ENCODE assay signal across 11 cellular contexts in genomic region chr5:99037668-99038067, GRCh38.
A peak's percentile ranks its signal among the peaks of the same experiment; 100 is the strongest.
DNase-seq lines count a peak whose midpoint lies in the region; ATAC-seq and TF ChIP-seq lines count a peak whose summit lies in the region.
"Had no signal": no experiment of that assay in that cellular context is flagged by ENCODE, and none has a peak within 500 bp of the region (broad histone marks: within the 10 kb centered on the region; RNA-seq: fewer than 3 reads in every experiment).

No MANE protein-coding gene starts in this region.

- H4K20me1 ChIP-seq in H9 (ENCODE audit: control insufficient read depth, insufficient read depth, insufficient read length) (no peaks in the 10 kb centered on the region), fibroblast of lung (ENCODE audit: control insufficient read depth, extremely low read depth, insufficient read depth, low read length) (no peaks in the 10 kb centered on the region)

- H3K4me1 Mint-ChIP-seq in H9 = peaks cover 0 to 3% of the 10 kb centered on the region in 2 experiments; a peak in 3 of 4 replicates

- no peaks in the 10 kb centered on the region for H3K36me3 Mint-ChIP-seq in H9 (ENCODE audit: insufficient read depth in 1 of 3, low read depth in 3 of 3)

- no peak overlapping the region for H2BK20ac ChIP-seq in H9 (ENCODE audit: low read depth, low read length, poor library complexity, severe bottlenecking)

- H3K36me3 ChIP-seq in fibroblast of lung (ENCODE audit: control insufficient read depth, insufficient read depth, low read length) = no peaks in the 10 kb centered on the region
- H3K36me3 ChIP-seq in gastrocnemius medialis = no peaks in the 10 kb centered on the region

- no peak overlapping the region for H2BK120ac ChIP-seq in H9 (ENCODE audit: low read depth, low read length, poor library complexity, severe bottlenecking)

- H3K9ac ChIP-seq in H9 (ENCODE audit: extremely low read depth, insufficient read length, low read length) (no peak overlapping the region), fibroblast of lung (ENCODE audit: insufficient read depth, low read length) (no peak overlapping the region)
- H3K9ac ChIP-seq: SK-N-SH had no signal

- no peak overlapping the region; the same call in 1 of the 2 replicates for H2BK15ac ChIP-seq in H9 (ENCODE audit: low read depth, low read length)

- no peak overlapping the region for H3K4ac ChIP-seq in H9 (ENCODE audit: low read depth, low read length)

- TF ChIP-seq CTCF in H9 (conservative IDR thresholded peaks at IDR 0.05) (no peak), fibroblast of lung (conservative IDR thresholded peaks at IDR 0.05 in 1 of 2, IDR thresholded peaks at IDR 0.05 in 1 of 2; ENCODE audit: low read depth in 1 of 2, low read length in 2 of 2) (no peak), GM10266 (IDR thresholded peaks at IDR 0.05; ENCODE audit: control insufficient read depth, insufficient read depth, low read depth, missing control alignments) (no peak), gastrocnemius medialis (IDR thresholded peaks at IDR 0.05 in 4 of 5, conservative IDR thresholded peaks at IDR 0.05 in 1 of 5) (no peak)

- no peak for ATAC-seq in gastrocnemius medialis

- H3K14ac ChIP-seq in H9 (ENCODE audit: insufficient read depth, low read length) = no peak overlapping the region; the same call in 1 of the 2 replicates

- no peaks in the 10 kb centered on the region for H3K79me1 ChIP-seq in H9 (ENCODE audit: insufficient read depth, low read depth, low read length, poor library complexity, severe bottlenecking)

- H3K27ac ChIP-seq in H9 (ENCODE audit: insufficient read length, low read depth, low read length) = no peak overlapping the region
- no peak overlapping the region for H3K27ac ChIP-seq in fibroblast of lung (ENCODE audit: insufficient read depth, low read length)
- H3K27ac ChIP-seq in gastrocnemius medialis = no peak overlapping the region

- peaks cover 2% of the 10 kb centered on the region; the same call in 1 of the 2 replicates for H3K4me1 ChIP-seq in H9 (ENCODE audit: insufficient read depth, low read length)
- peaks cover 3% of the 10 kb centered on the region for H3K4me1 ChIP-seq in fibroblast of lung (ENCODE audit: control insufficient read depth, extremely low read depth, insufficient read depth, low read length)
- peaks cover 0 to 2% of the 10 kb centered on the region in 2 donors for H3K4me1 ChIP-seq in gastrocnemius medialis

- no peak overlapping the region for H4K5ac ChIP-seq in H9 (ENCODE audit: insufficient read length, low read depth, low read length)

- H3K9me3 ChIP-seq in H9 (ENCODE audit: control insufficient read depth, low read depth, low read length) (no peaks in the 10 kb centered on the region), fibroblast of lung (ENCODE audit: control insufficient read depth, insufficient read depth, low read depth, low read length) (no peaks in the 10 kb centered on the region), gastrocnemius medialis (no peaks in the 10 kb centered on the region)
- H3K9me3 ChIP-seq: SK-N-SH had no signal

- DNase-seq in A172 (ENCODE audit: low spot score) (peak; percentile 65), H9 (peak; percentile 52), fibroblast of lung (ENCODE audit: low read depth in 2 of 2) (no peak), DMS79 (lab: John Stamatoyannopoulos, UW) (no peak), NCI-H2171 treated with DMSO at 0.1 percent for 48 hours (lab: John Stamatoyannopoulos, UW) (no peak), GM10266 (ENCODE audit: extremely low spot score) (no peak), gastrocnemius medialis (no peak)
- DNase-seq in activated CD4-positive, alpha-beta T cell treated with anti-CD3 and anti-CD28 coated beads for 4 hours = peak; percentile 5 to 15
- DNase-seq: SK-N-SH had no signal

- H3K27me3 Mint-ChIP-seq in H9 (ENCODE audit: low read depth) = peaks cover 4% of the 10 kb centered on the region
- H3K27me3 Mint-ChIP-seq: stimulated activated naive CD8-positive, alpha-beta T cell treated with anti-CD3 and anti-CD28 coated beads, Interleukin-15, Interleukin-2, amounts not matched to agents 100 ng/mL and 50 ng/mL, for 24 hours had no signal

- H3K56ac ChIP-seq in H9 (ENCODE audit: insufficient read length, low read depth, low read length) = no peak overlapping the region

- H3T11ph ChIP-seq in H9 (ENCODE audit: low read length) = no peak overlapping the region

- WGBS in H9 (ENCODE audit: extremely low coverage, insufficient read length, low lambda C conversion rate) = no CpG with 5 or more reads among the region's 8 CpGs

- H3K4me3 ChIP-seq in fibroblast of lung (replicated peaks in 1 of 4; ENCODE audit: control extremely low read depth in 1 of 4, insufficient read depth in 1 of 4, low read depth in 3 of 4, low read length in 4 of 4) (no peak overlapping the region), gastrocnemius medialis (no peak overlapping the region)
- H3K4me3 ChIP-seq: lung had no signal

- H4K8ac ChIP-seq in H9 (replicated peaks; ENCODE audit: insufficient read length, low read depth, low read length) = peak overlapping the region; percentile 84

- no peak overlapping the region for H2BK12ac ChIP-seq in H9 (ENCODE audit: insufficient read length, low read depth, low read length)

- H3K9me3 Mint-ChIP-seq in H9 = peaks cover 6 to 10% of the 10 kb centered on the region in 2 experiments

- H3K23ac ChIP-seq in H9 (ENCODE audit: insufficient read length, low read depth, low read length) = no peak overlapping the region

- H3K27me3 ChIP-seq in H9 (ENCODE audit: insufficient read depth, low read length) (no peaks in the 10 kb centered on the region), fibroblast of lung (ENCODE audit: control insufficient read depth, insufficient read depth, low read length) (no peaks in the 10 kb centered on the region), gastrocnemius medialis (no peaks in the 10 kb centered on the region)

- in situ Hi-C loops in gastrocnemius medialis (cut with MboI; ENCODE audit: low sequenced_read_pairs in 4 of 4) = loop anchor here in 1 of 4 donors (10.0 kb wide), 1 partner anchor 263 kb away; the partner anchor contains the start of gene RGMB

- H3K18ac ChIP-seq in H9 (ENCODE audit: insufficient read length, low read depth, low read length) = no peak overlapping the region

- intact Hi-C loops in gastrocnemius medialis (cut with DNase I; ENCODE audit: low total_unique reads) = no loop called here

- no peaks in the 10 kb centered on the region for H3K23me2 ChIP-seq in H9 (ENCODE audit: insufficient read length, low read depth, low read length, poor library complexity, severe bottlenecking)

- no peak overlapping the region for H3K27ac Mint-ChIP-seq in H9
- H3K27ac Mint-ChIP-seq: stimulated activated naive CD8-positive, alpha-beta T cell treated with anti-CD3 and anti-CD28 coated beads, Interleukin-15, Interleukin-2, amounts not matched to agents 100 ng/mL and 50 ng/mL, for 24 hours had no signal

- H2BK5ac ChIP-seq in H9 (ENCODE audit: insufficient read length, low read length) = no peak overlapping the region

- H3K4me2 ChIP-seq in H9 (ENCODE audit: insufficient read depth, insufficient read length, low read length) = no peak overlapping the region
- no peak overlapping the region for H3K4me2 ChIP-seq in fibroblast of lung (ENCODE audit: extremely low read depth, insufficient read depth, low read length)
- H3K4me2 ChIP-seq: SK-N-SH had no signal

- H2AFZ ChIP-seq in H9 (ENCODE audit: low read length) (no peak overlapping the region), fibroblast of lung (ENCODE audit: low read length) (peak overlapping the region; percentile 36)

- no peak overlapping the region for H4K91ac ChIP-seq in H9 (ENCODE audit: insufficient read length, low read depth, low read length)

- no peak for TF ChIP-seq POLR2A in gastrocnemius medialis (IDR thresholded peaks at IDR 0.05)

- H3K79me2 ChIP-seq in H9 (ENCODE audit: insufficient read depth, low read length) (no peaks in the 10 kb centered on the region), fibroblast of lung (ENCODE audit: control insufficient read depth, insufficient read depth, low read length) (no peaks in the 10 kb centered on the region)

- H2AK5ac ChIP-seq in H9 (ENCODE audit: insufficient read length, low read length) = no peak overlapping the region

- no peak overlapping the region for H3K4me3 Mint-ChIP-seq in H9
- H3K4me3 Mint-ChIP-seq: stimulated activated naive CD8-positive, alpha-beta T cell treated with anti-CD3 and anti-CD28 coated beads, Interleukin-15, Interleukin-2, amounts not matched to agents 100 ng/mL and 50 ng/mL, for 24 hours had no signal

Comparison
In these comparisons a context has a peak if more than half of its experiments do, and no peak if none do; other contexts are left out.
1. DNase-seq: peak in A172 (single experiment), H9 (single experiment) and activated CD4-positive, alpha-beta T cell treated with anti-CD3 and anti-CD28 coated beads for 4 hours (2 of 2); none in fibroblast of lung (0 of 2), DMS79 (single experiment), NCI-H2171 treated with DMSO at 0.1 percent for 48 hours (single experiment), GM10266 (single experiment) and gastrocnemius medialis (0 of 2).